8 cellular contexts compared by ENCODE assay signal in the genomic region with DNA sequence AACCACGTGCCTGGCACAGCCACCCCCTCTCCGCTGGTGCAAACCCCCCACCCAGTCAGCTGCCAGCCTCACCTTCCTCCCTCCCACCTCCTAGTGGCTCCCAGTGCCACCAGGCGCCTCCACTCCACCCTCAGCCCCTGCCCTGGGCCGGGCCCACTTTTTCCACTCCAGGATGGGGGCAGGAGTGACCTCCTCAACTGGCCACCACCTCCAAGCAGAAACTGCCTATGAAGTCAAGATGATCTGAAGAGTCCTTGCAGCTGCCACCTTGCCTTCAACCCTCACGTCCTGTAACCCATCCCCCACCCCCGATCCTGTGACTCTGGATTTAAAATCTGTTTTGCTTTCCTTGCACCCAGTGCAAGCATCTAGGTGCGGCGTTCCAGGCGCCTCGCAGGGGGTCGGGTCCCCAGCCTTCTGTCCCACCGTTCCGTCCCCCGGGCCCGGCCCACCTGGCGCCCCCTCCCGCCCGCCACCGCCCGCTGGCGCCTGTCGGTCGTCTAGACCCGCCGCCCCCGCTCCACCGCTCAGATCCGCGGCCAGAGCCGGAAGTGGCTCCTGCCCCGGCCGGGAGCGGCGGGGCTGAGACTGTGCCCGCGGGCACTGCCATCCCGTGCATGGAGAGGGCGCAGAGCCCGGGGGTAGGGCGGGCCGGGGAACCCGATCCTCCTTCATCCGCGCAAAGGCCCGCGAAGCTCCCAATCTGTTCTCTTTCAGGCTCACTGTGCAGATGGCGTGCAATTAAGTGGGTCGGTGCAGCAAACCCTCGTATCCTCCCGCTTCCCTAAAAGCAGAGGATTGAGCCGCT. TPM values are rescaled to one million over a fixed set of nuclear protein-coding genes. Genes with fewer than 3 reads are reported as not detected.
A peak's percentile ranks its signal among the peaks of the same experiment; 100 is the strongest.
DNase-seq lines count a peak whose midpoint lies in the region; ATAC-seq, FAIRE-seq and TF ChIP-seq lines count a peak whose summit lies in the region.

No MANE protein-coding gene starts in this region.

- H3K4me3 ChIP-seq in breast epithelium (peak overlapping the region; percentile 33 to 72 (median 52)), keratinocyte (ENCODE audit: control insufficient read depth in 2 of 3, extremely low read depth in 1 of 3, insufficient read depth in 2 of 3, low read depth in 1 of 3, low read length in 3 of 3) (peak overlapping the region in 1 of 3 experiments; percentile 11)

- ATAC-seq in HG03565 (IDR thresholded peaks at IDR 0.05; ENCODE audit: unreplicated experiment) (peak; percentile 41), HG03108 (IDR thresholded peaks at IDR 0.05; ENCODE audit: unreplicated experiment) (no peak)

- H3K4me2 ChIP-seq in keratinocyte (ENCODE audit: control insufficient read depth, extremely low read depth, insufficient read depth, low read depth, low read length) = peak overlapping the region; percentile 49

- no peak for TF ChIP-seq POLR2A in breast epithelium (IDR thresholded peaks at IDR 0.05)

- H3K36me3 ChIP-seq in breast epithelium (no peaks in the 10 kb centered on the region), keratinocyte (ENCODE audit: control insufficient read depth in 2 of 2, extremely low read depth in 1 of 2, insufficient read depth in 2 of 2, low read length in 2 of 2) (peaks cover 3% of the 10 kb centered on the region in 2 experiments)

- H3K9me3 ChIP-seq in breast epithelium (no peaks in the 10 kb centered on the region), keratinocyte (ENCODE audit: control insufficient read depth, low read depth, low read length) (no peaks in the 10 kb centered on the region)

- H4K20me1 ChIP-seq in keratinocyte (ENCODE audit: control insufficient read depth, extremely low read depth, insufficient read depth, low read length) = no peaks in the 10 kb centered on the region

- H3K9me1 ChIP-seq in keratinocyte (ENCODE audit: control insufficient read depth, extremely low read depth, insufficient read depth, low read length) = no peaks in the 10 kb centered on the region

- H2AFZ ChIP-seq in keratinocyte (ENCODE audit: control insufficient read depth, low read length) = peak overlapping the region; percentile 20

- no peaks in the 10 kb centered on the region for H3K27me3 ChIP-seq in breast epithelium
- no peaks in the 10 kb centered on the region for H3K27me3 ChIP-seq in keratinocyte (ENCODE audit: control insufficient read depth, extremely low read depth, insufficient read depth, low read length)

- H3K4me1 ChIP-seq in breast epithelium (no peaks in the 10 kb centered on the region), keratinocyte (ENCODE audit: control insufficient read depth, extremely low read depth, insufficient read depth, low read length) (peaks cover 14% of the 10 kb centered on the region)

- intact Hi-C loops in breast epithelium (cut with DNase I; ENCODE audit: low total_unique reads) = no loop called here

- dilution Hi-C loops in keratinocyte (cut with MboI; ENCODE audit: extremely low pct_ligation_motif_present, low sequenced_read_pairs) = no loop called here

- no peak for FAIRE-seq in keratinocyte (lab: Jason Lieb, UNC)

- no peaks in the 10 kb centered on the region for H3K79me2 ChIP-seq in keratinocyte (ENCODE audit: control insufficient read depth, insufficient read depth, low read length)

- no peak overlapping the region for H3K9ac ChIP-seq in keratinocyte (ENCODE audit: control insufficient read depth, extremely low read depth, insufficient read depth, low read length)

- peak; percentile 49 for DNase-seq in EH (ENCODE audit: low read depth)
- DNase-seq in T-helper 2 cell = peak in 3 of 5 experiments; percentile 7 to 52 (median 11)
- no peak for DNase-seq in breast epithelium (ENCODE audit: low spot score in 2 of 2)
- DNase-seq in keratinocyte (ENCODE audit: low read depth, low spot score) = no peak
- peak; percentile 45 for DNase-seq in stimulated activated CD4-positive, alpha-beta T cell treated with anti-CD3 and anti-CD28 coated beads, Interleukin-4, amount 100 ng/mL, for 1 hour
- no peak for DNase-seq in NCI-H2196 (lab: John Stamatoyannopoulos, UW; ENCODE audit: unreplicated experiment)

- peak overlapping the region; percentile 80 to 83 for H3K27ac ChIP-seq in breast epithelium
- no peak overlapping the region for H3K27ac ChIP-seq in keratinocyte (ENCODE audit: control insufficient read depth, insufficient read depth, low read length)

- TF ChIP-seq CTCF in breast epithelium (IDR thresholded peaks at IDR 0.05) (no peak), keratinocyte (optimal IDR thresholded peaks at IDR 0.05 in 1 of 3, IDR thresholded peaks at IDR 0.05 in 1 of 3, conservative IDR thresholded peaks at IDR 0.05 in 1 of 3; ENCODE audit: extremely low read depth in 1 of 3, insufficient read depth in 2 of 3, low read length in 3 of 3) (no peak)

RNA-seq across cellular contexts. Expression of a gene that starts 51.2 kb away (rescaled TPM):
- total RNA-seq in breast epithelium = 100 to 1,000 TPM; 133 to 241 (median 184) TPM
- 31.6 to 73.4 TPM (median 56.1 TPM) in 3 replicates for polyA plus RNA-seq in keratinocyte
- polyA plus RNA-seq in keratinocyte (2011; ENCODE audit: low read depth) = 211 TPM
- polyA plus RNA-seq in keratinocyte (2011; cell fraction: cytosol; rRNA removed) = 33.9 and 43.1 TPM in 2 replicates
- polyA plus RNA-seq in keratinocyte (2011; cell fraction: nucleus; rRNA removed) = 163 and 165 TPM in 2 replicates
- 45.6 and 85.9 TPM in 2 replicates for polyA plus RNA-seq in keratinocyte (2012; ENCODE audit: low replicate concordance)
- polyA minus RNA-seq in keratinocyte = 21.5 to 63.4 TPM (median 44.7 TPM) in 3 replicates
- 24.0 TPM for polyA minus RNA-seq in keratinocyte (2011; cell fraction: cytosol; rRNA and poly(A)+ RNA removed)
- 74.7 and 107 TPM in 2 replicates for polyA minus RNA-seq in keratinocyte (2011; cell fraction: nucleus; rRNA and poly(A)+ RNA removed)

Comparison
In these comparisons a context has a peak if more than half of its experiments do, and no peak if none do; other contexts are left out.
1. DNase-seq: peak in EH (single experiment), T-helper 2 cell (3 of 5) and stimulated activated CD4-positive, alpha-beta T cell treated with anti-CD3 and anti-CD28 coated beads, Interleukin-4, amount 100 ng/mL, for 1 hour (single experiment); none in breast epithelium (0 of 2), keratinocyte (single experiment) and NCI-H2196 (single experiment).